8 cellular contexts compared by ENCODE assay signal in the genomic region with DNA sequence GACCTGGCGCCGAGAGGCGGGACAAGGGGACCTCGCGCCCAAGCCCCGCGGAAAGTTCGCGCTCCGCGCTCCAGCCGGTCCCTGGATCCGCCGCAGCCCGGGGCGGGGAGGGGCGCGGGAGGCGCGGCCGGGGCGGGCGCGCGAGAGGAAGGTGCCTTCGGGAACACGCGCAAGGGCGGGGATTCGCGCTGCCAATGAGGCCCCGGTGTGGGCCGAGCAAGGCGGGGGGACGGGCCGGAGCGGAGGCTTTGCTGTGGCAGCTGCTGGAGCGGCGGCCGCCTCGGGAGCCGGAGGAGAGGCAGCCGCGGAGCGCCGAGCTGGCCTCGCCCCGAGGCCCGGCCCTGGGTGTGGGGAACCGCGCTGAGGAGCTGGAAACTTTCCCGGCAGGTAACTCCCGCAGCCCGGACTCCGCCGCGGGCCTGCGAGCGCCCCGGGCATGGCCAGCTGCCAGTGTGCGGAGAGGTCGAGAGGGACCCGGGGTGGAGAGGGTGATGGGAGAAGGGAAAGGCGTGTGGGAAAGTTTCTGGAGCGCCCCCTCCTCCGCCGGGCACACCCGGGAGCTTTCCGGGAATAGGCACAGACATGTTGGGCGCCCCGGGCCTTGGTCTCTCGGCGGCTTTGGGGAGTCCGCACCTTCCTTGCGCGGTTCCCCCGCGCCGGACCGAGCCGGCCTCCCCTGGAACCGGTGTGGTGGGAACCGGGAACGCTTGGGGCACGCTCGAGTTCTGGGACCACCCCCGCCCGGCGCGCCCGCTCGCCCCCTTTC. TPM values are rescaled to one million over a fixed set of nuclear protein-coding genes. Genes with fewer than 3 reads are reported as not detected.
DNase-seq lines count a peak whose midpoint lies in the region; ATAC-seq, FAIRE-seq and TF ChIP-seq lines count a peak whose summit lies in the region.

TSS of gene TANC1 (plus strand) at position 245 of the 766 bp plus-strand sequence. CDS start 97,271 bp downstream, outside the sequence.

- H2AFZ ChIP-seq in GM23248 (peak within 1 kb of the TSS; percentile 90), neural progenitor cell (replicated peaks) (peak within 1 kb of the TSS; percentile 98)

- H3K4me2 ChIP-seq in GM23248 (ENCODE audit: unreplicated experiment) (peak within 1 kb of the TSS; percentile 82), neural progenitor cell (peak within 1 kb of the TSS; percentile 87)

- in situ Hi-C loops in GM23248 (cut with MboI): no loop called here

- peak within 1 kb of the TSS; percentile 84 for H3K27ac ChIP-seq in GM23248
- H3K27ac ChIP-seq in neural progenitor cell: peak within 1 kb of the TSS; percentile 67
- peak within 1 kb of the TSS; percentile 86 to 90 for H3K27ac ChIP-seq in thoracic aorta

- H3K4me1 ChIP-seq in GM23248 (ENCODE audit: insufficient read depth): peaks cover 8% of the 10 kb centered on the region; the same call in 1 of the 2 replicates
- H3K4me1 ChIP-seq in neural progenitor cell: peaks cover 32% of the 10 kb centered on the region
- peaks cover 6 to 41% of the 10 kb centered on the region in 2 donors for H3K4me1 ChIP-seq in thoracic aorta (ENCODE audit: control insufficient read depth in 1 of 2, low read depth in 2 of 2)

- peaks cover 49% of the 10 kb centered on the region for H3K4me1 Mint-ChIP-seq in neural progenitor cell

- H3K9me3 ChIP-seq in GM23248 (ENCODE audit: low read depth) (no peaks in the 10 kb centered on the region), neural progenitor cell (ENCODE audit: low read depth) (no peaks in the 10 kb centered on the region), thoracic aorta (no peaks in the 10 kb centered on the region)

- H3K36me3 Mint-ChIP-seq in neural progenitor cell: peaks cover 5% of the 10 kb centered on the region

- no peak for FAIRE-seq in frontal cortex (lab: Jason Lieb, UNC)

- peak within 1 kb of the TSS; percentile 90 for H3K27ac Mint-ChIP-seq in neural progenitor cell

- TF ChIP-seq CTCF in neural progenitor cell (IDR thresholded peaks at IDR 0.05) (peak; percentile 8), thoracic aorta (IDR thresholded peaks at IDR 0.05) (no peak)

- H3K9ac ChIP-seq in GM23248 (peak within 1 kb of the TSS; percentile 83), neural progenitor cell (no peak within 1 kb of the TSS)

- H3K27me3 ChIP-seq in GM23248 (replicated peaks; ENCODE audit: insufficient read depth) (no peaks in the 10 kb centered on the region), neural progenitor cell (peaks cover 88% of the 10 kb centered on the region), thoracic aorta (replicated peaks; ENCODE audit: insufficient read depth) (no peaks in the 10 kb centered on the region)

- H3K36me3 ChIP-seq in GM23248 (ENCODE audit: low read depth) (no peaks in the 10 kb centered on the region), neural progenitor cell (no peaks in the 10 kb centered on the region), thoracic aorta (no peaks in the 10 kb centered on the region)

- no peaks in the 10 kb centered on the region for H4K20me1 ChIP-seq in GM23248 (ENCODE audit: insufficient read depth)
- H4K20me1 ChIP-seq in neural progenitor cell (ENCODE audit: low read depth): peaks cover 33% of the 10 kb centered on the region

- no peaks in the 10 kb centered on the region for H3K9me2 ChIP-seq in GM23248 (ENCODE audit: insufficient read depth)

- H3K4me3 ChIP-seq in GM23248 (peak within 1 kb of the TSS; percentile 80), neural progenitor cell (peak within 1 kb of the TSS; percentile 83), thoracic aorta (peak within 1 kb of the TSS; percentile 87)

- 1% methylated on average over 44 to 89 of the region's 92 CpGs for WGBS in GM23248 (ENCODE audit: low coverage in 1 of 2, low lambda C conversion rate in 2 of 2, missing lambda C conversion rate in 2 of 2), 2 experiments

- H3K79me2 ChIP-seq in GM23248 (ENCODE audit: insufficient read depth) (peaks cover 48% of the 10 kb centered on the region), neural progenitor cell (ENCODE audit: low read depth) (peaks cover 3% of the 10 kb centered on the region)

- H3K27me3 Mint-ChIP-seq in neural progenitor cell (ENCODE audit: insufficient read depth, low read depth): peaks cover 4% of the 10 kb centered on the region

- peak; percentile 93 for DNase-seq in EL
- peak; percentile 98 for DNase-seq in GM23248
- peak; percentile 66 for DNase-seq in KG1 (lab: John Stamatoyannopoulos, UW)
- peak; percentile 75 for DNase-seq in RPMI8226
- DNase-seq in activated naive CD4-positive, alpha-beta T cell treated with anti-CD3 and anti-CD28 coated beads, Interleukin-2, amount 50 U/mL, for 16 hours: peak; percentile 42
- peak; percentile 88 to 89 for DNase-seq in frontal cortex (ENCODE audit: low spot score in 2 of 2)
- peak; percentile 95 for DNase-seq in neural progenitor cell (ENCODE audit: low spot score)
- DNase-seq in thoracic aorta (ENCODE audit: low spot score): peak; percentile 71

- H3F3A ChIP-seq in GM23248 (ENCODE audit: insufficient read depth) (peaks cover 35% of the 10 kb centered on the region), neural progenitor cell (ENCODE audit: low read depth) (peaks cover 43% of the 10 kb centered on the region)

- peak within 1 kb of the TSS; percentile 98 for H3K4me3 Mint-ChIP-seq in neural progenitor cell

- no peaks in the 10 kb centered on the region for H3K9me3 Mint-ChIP-seq in neural progenitor cell

- peak; percentile 90 for ATAC-seq in thoracic aorta (ENCODE audit: insufficient number of reproducible peaks, low FRiP score, low read depth)

RNA-seq across cellular contexts. Expression of gene TANC1, which starts in this region (rescaled TPM):
- total RNA-seq in GM23248 (2014; rRNA removed; shearing (Covaris generic)): 12.1 and 16.3 TPM in 2 replicates
- polyA plus RNA-seq in GM23248 (2016; fragmentation: Nextera tagmentation; extraction: Ambion mirVana): 7.6 and 8.2 TPM in 2 replicates
- total RNA-seq in frontal cortex: 4.1 TPM
- 7.5 and 11.9 TPM in 2 replicates for total RNA-seq in neural progenitor cell (ENCODE audit: low replicate concordance)
- total RNA-seq in thoracic aorta: 10 to 100 TPM; 70.1 to 86.1 TPM

Comparison
In these comparisons a context has a peak if more than half of its experiments do, and no peak if none do; other contexts are left out.
1. Peak in every context shown above with its lines: DNase-seq, ATAC-seq, H3K4me3 ChIP-seq and H3K27ac ChIP-seq.
2. DNase-seq: peak in every context shown above with its lines; median percentile 98 in GM23248; 95 in neural progenitor cell; 93 in EL; 88 in frontal cortex; 75 in RPMI8226; 71 in thoracic aorta; 66 in KG1; 42 in activated naive CD4-positive, alpha-beta T cell treated with anti-CD3 and anti-CD28 coated beads, Interleukin-2, amount 50 U/mL, for 16 hours.